In genomic region chr14:75981826-75982723, GRCh38 we compare ENCODE assay signal across 8 cellular contexts. TPM values are rescaled to one million over a fixed set of nuclear protein-coding genes. Genes with fewer than 3 reads are reported as not detected.
DNase-seq lines count a peak whose midpoint lies in the region; ATAC-seq and TF ChIP-seq lines count a peak whose summit lies in the region.

TSS of gene TGFB3 (minus strand) at chr14:75981995. CDS start at chr14:75980893, 1,102 bp downstream.

- peak within 1 kb of the TSS; percentile 50 for H3K4me3 ChIP-seq in HAP-1
- H3K4me3 ChIP-seq in adrenal gland: peak within 1 kb of the TSS in 3 of 4 donors; percentile 68 to 83 (median 72)
- peak within 1 kb of the TSS; percentile 60 to 92 (median 78) for H3K4me3 ChIP-seq in heart right ventricle
- H3K4me3 ChIP-seq in tibial artery: peak within 1 kb of the TSS; percentile 68 to 76

- H3K4me1 ChIP-seq in HAP-1 (peaks cover 8% of the 10 kb centered on the region), adrenal gland (replicated peaks in 1 of 2) (peaks cover 18 to 42% of the 10 kb centered on the region in 2 donors), heart right ventricle (peaks cover 0 to 76% (median 41%) of the 10 kb centered on the region in 9 donors), tibial artery (peaks cover 0 to 64% (median 51%) of the 10 kb centered on the region in 4 donors)

- peak within 1 kb of the TSS; percentile 86 to 87 for H3K27ac Mint-ChIP-seq in T-cell

- H3K36me3 Mint-ChIP-seq in T-cell: no peaks in the 10 kb centered on the region

- CTCF ChIA-PET in T-cell (lab: Charles Lee): interaction anchor here (0.6 to 6.4 kb wide), 15 partner anchors 9 to 850 kb away, joined by 3 to 67 read pairs (median 4); partner anchors contain the start of genes ERG28 (in 1 of the 2) and TTLL5 (in 1 of the 2)

- peaks cover 57 to 62% (median 57%) of the 10 kb centered on the region in 3 donors for H3K4me1 Mint-ChIP-seq in T-cell

- ATAC-seq in T-cell (replicated peaks in 1 of 4) (peak; percentile 76 to 82 (median 78)), heart right ventricle (peak; percentile 70 to 82 (median 75))

- WGBS in adrenal gland, 4 donors: 0 to 2% (median 1%) methylated on average over 16 to 64 of the region's 64 CpGs
- WGBS in heart right ventricle, 2 donors: 1% methylated on average over 61 to 63 of the region's 64 CpGs

- H3K36me3 ChIP-seq in HAP-1 (replicated peaks): no peaks in the 10 kb centered on the region
- H3K36me3 ChIP-seq in adrenal gland (replicated peaks in 1 of 2): no peaks in the 10 kb centered on the region
- H3K36me3 ChIP-seq in heart right ventricle: no peaks in the 10 kb centered on the region
- no peaks in the 10 kb centered on the region for H3K36me3 ChIP-seq in tibial artery

- H3K9me3 Mint-ChIP-seq in T-cell: no peaks in the 10 kb centered on the region

- peak within 1 kb of the TSS; percentile 78 to 88 (median 80) for H3K4me3 Mint-ChIP-seq in T-cell

- TF ChIP-seq CTCF in adrenal gland (IDR thresholded peaks at IDR 0.05) (peak in 5 of 6 experiments; percentile 43 to 66 (median 57)), heart right ventricle (IDR thresholded peaks at IDR 0.05) (peak; percentile 47 to 78 (median 68)), tibial artery (IDR thresholded peaks at IDR 0.05) (peak; percentile 50 to 73)

- H3K27ac ChIP-seq in adrenal gland (peak within 1 kb of the TSS; percentile 92 to 97 (median 94)), heart right ventricle (peak within 1 kb of the TSS; percentile 88 to 98 (median 96)), tibial artery (peak within 1 kb of the TSS; percentile 93 to 99)

- H3K27me3 Mint-ChIP-seq in T-cell: no peaks in the 10 kb centered on the region

- no peaks in the 10 kb centered on the region for H3K27me3 ChIP-seq in HAP-1 (ENCODE audit: low read depth)
- no peaks in the 10 kb centered on the region for H3K27me3 ChIP-seq in adrenal gland
- no peaks in the 10 kb centered on the region for H3K27me3 ChIP-seq in heart right ventricle
- no peaks in the 10 kb centered on the region for H3K27me3 ChIP-seq in tibial artery

- intact Hi-C loops in adrenal gland (cut with DNase I) (loop anchor here (5.0 kb wide), 2 partner anchors 75 to 275 kb away; no protein-coding TSS in a partner anchor), heart right ventricle (cut with DNase I) (loop anchor here in 9 of 10 donors (1.0 to 10.0 kb wide), 16 partner anchors 75 to 277 kb away; no protein-coding TSS in a partner anchor), tibial artery (cut with DNase I; ENCODE audit: low total_unique reads) (loop anchor here (2.0 to 5.0 kb wide), 3 partner anchors 75 to 320 kb away; partner anchors contain the start of genes ERG28 and TTLL5)

- peak; percentile 46 to 95 for TF ChIP-seq POLR2A in adrenal gland (IDR thresholded peaks at IDR 0.05)

- DNase-seq in DMS53 (lab: John Stamatoyannopoulos, UW) (peak; percentile 89), HAP-1 (ENCODE audit: low spot score in 2 of 2) (peak; percentile 83 to 87), NCI-H1436 (lab: John Stamatoyannopoulos, UW) (peak; percentile 53), T-cell (peak; percentile 55 to 82 (median 72)), adrenal gland (peak; percentile 86 to 92 (median 87)), heart right ventricle (peak; percentile 84 to 89), pons (ENCODE audit: low spot score) (peak; percentile 82), tibial artery (peak; percentile 83 to 93)

- in situ Hi-C loops in HAP-1 (cut with MboI; ENCODE audit: low sequenced_read_pairs): loop anchor here (5.0 kb wide), 1 partner anchor 270 kb away; no protein-coding TSS in a partner anchor

- H3K9me3 ChIP-seq in HAP-1: no peaks in the 10 kb centered on the region
- no peaks in the 10 kb centered on the region for H3K9me3 ChIP-seq in adrenal gland (replicated peaks in 1 of 3)
- no peaks in the 10 kb centered on the region for H3K9me3 ChIP-seq in heart right ventricle
- no peaks in the 10 kb centered on the region for H3K9me3 ChIP-seq in tibial artery

- POLR2A ChIA-PET in T-cell (lab: Charles Lee): no interaction called here

RNA-seq across cellular contexts. Expression of gene TGFB3, which starts in this region (rescaled TPM):
- 1 to 10 TPM; 6.4 to 9.6 (median 8.8) TPM for total RNA-seq in T-cell
- 100 to 1,000 TPM in 1 of 8 donors, 10 to 100 TPM in 7; 36.8 to 102 (median 57.9) TPM for total RNA-seq in adrenal gland
- 10 to 100 TPM; 17.1 to 29.1 (median 26.3) TPM for polyA plus RNA-seq in adrenal gland
- total RNA-seq in heart right ventricle: 10 to 100 TPM; 14.0 to 37.8 (median 24.3) TPM
- polyA plus RNA-seq in heart right ventricle: 10 to 100 TPM in 1 of 2 donors, 1 to 10 TPM in 1; 9.9 to 10.2 TPM

Comparison
In these comparisons a context has a peak if more than half of its experiments do, and no peak if none do; other contexts are left out.
1. Peak in every context shown above with its lines: DNase-seq, ATAC-seq, H3K4me3 ChIP-seq and H3K27ac ChIP-seq.